In the genomic region with DNA sequence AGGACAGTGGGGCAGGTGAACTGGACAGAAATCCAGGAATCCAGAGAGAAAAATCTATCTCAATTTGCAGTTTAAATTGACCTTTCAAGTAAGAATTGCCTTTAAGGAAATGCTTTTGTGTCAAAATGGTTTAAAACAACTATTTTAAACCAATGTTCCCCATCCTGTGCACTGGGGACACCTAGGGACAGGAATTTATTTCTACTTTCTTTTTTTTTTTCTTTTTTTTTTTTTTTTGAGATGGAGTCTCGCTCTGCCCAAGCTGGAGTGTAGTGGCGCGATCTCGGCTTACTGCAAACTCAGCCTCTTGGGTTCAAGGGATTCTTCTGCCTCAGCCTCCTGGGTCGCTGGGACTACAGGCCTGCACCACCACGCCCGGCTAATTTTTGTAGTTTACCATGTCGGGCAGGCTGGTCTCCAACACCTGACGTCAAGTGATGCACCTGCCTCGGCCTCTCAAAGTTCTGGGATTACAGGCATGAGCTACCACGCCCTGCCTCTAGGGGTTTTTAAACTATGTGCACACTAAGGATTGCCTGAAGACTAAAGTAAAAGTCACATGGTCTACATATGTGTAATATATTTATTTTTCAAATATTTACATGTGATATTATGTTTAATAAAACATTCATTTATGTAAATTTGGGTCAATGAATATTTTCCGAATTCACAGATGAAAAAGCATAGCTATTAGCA, we compare ENCODE assay signal across 17 cellular contexts.
DNase-seq lines count a peak whose midpoint lies in the region; ATAC-seq and TF ChIP-seq lines count a peak whose summit lies in the region.
"Had no signal": no experiment of that assay in that cellular context is flagged by ENCODE, and none has a peak within 500 bp of the region (broad histone marks: within the 10 kb centered on the region; RNA-seq: fewer than 3 reads in every experiment).

No MANE protein-coding gene starts in this region.

- H3K23ac ChIP-seq in mesendoderm (ENCODE audit: low read length), result no peak overlapping the region

- no peak overlapping the region for H3K18ac ChIP-seq in mesendoderm (ENCODE audit: low read length)

- no peak overlapping the region for H2BK15ac ChIP-seq in mesendoderm (replicated peaks; ENCODE audit: low read depth)

- WGBS in mesendoderm (ENCODE audit: extremely low coverage, insufficient coverage, low lambda C conversion rate), result no CpG with 5 or more reads among the region's 12 CpGs

- no peak overlapping the region for H3K27ac ChIP-seq in brain microvascular endothelial cell
- no peak overlapping the region for H3K27ac ChIP-seq in mesendoderm (ENCODE audit: low read depth, low read length)
- H3K27ac ChIP-seq: BLaER1, tibial nerve had no signal

- no peak overlapping the region for H2AK5ac ChIP-seq in mesendoderm (ENCODE audit: low read length)

- no peak for TF ChIP-seq EP300 in Ishikawa (IDR thresholded peaks at IDR 0.05; ENCODE audit: borderline replicate concordance)

- H2BK5ac ChIP-seq in mesendoderm (ENCODE audit: low read length), result no peak overlapping the region

- in situ Hi-C loops in brain microvascular endothelial cell (cut with HindIII; ENCODE audit: low pct_ligation_motif_present, low sequenced_read_pairs), result no loop called here

- peak overlapping the region; percentile 24 for H3K4me3 Mint-ChIP-seq in Caco-2 (ENCODE audit: unreplicated experiment)
- no peak overlapping the region for H3K4me3 Mint-ChIP-seq in activated CD4-positive, alpha-beta memory T cell treated with anti-CD3 and anti-CD28 coated beads for 36 hours
- H3K4me3 Mint-ChIP-seq: activated naive CD8-positive, alpha-beta T cell treated with anti-CD3 and anti-CD28 coated beads, Interleukin-2, amount 10 ng/mL, durations not matched to agents 7 days and 5 days; activated T-cell treated with anti-CD3 and anti-CD28 coated beads, Interleukin-2, amount 50 U/mL, for 24 hours; stimulated activated memory B cell treated with anti-CD40 and anti-IgM and Interleukin-4, amounts not matched to agents 10 μg/mL and 1 μg/mL and 100 μg/mL, for 72 hours had no signal

- H3K36me3 ChIP-seq in Caco-2 (ENCODE audit: control insufficient read depth, insufficient read depth, low read length) (no peaks in the 10 kb centered on the region), brain microvascular endothelial cell (replicated peaks) (no peaks in the 10 kb centered on the region), mesendoderm (ENCODE audit: control insufficient read depth, insufficient read depth, low read length) (no peaks in the 10 kb centered on the region)
- H3K36me3 ChIP-seq: BLaER1, tibial nerve had no signal

- no peak overlapping the region for H2BK120ac ChIP-seq in mesendoderm (ENCODE audit: low read depth, low read length)

- H3K56ac ChIP-seq in mesendoderm (ENCODE audit: low read length), result no peak overlapping the region

- CTCF ChIA-PET in Caco-2 (lab: Charles Lee), result no interaction called here
- CTCF ChIA-PET in activated CD4-positive, alpha-beta memory T cell treated with anti-CD3 and anti-CD28 coated beads for 36 hours (lab: Charles Lee), result no interaction called here

- H3K79me2 ChIP-seq in mesendoderm (ENCODE audit: control insufficient read depth, insufficient read depth, low read length), result no peaks in the 10 kb centered on the region

- H3K27me3 ChIP-seq in Caco-2 (replicated peaks; ENCODE audit: control insufficient read depth, insufficient read depth, low read length) (no peaks in the 10 kb centered on the region), brain microvascular endothelial cell (replicated peaks) (no peaks in the 10 kb centered on the region), mesendoderm (ENCODE audit: insufficient read depth, low read length, poor library complexity) (no peaks in the 10 kb centered on the region)
- H3K27me3 ChIP-seq: BLaER1, tibial nerve had no signal

- H3K79me1 ChIP-seq in mesendoderm (ENCODE audit: low read length), result no peaks in the 10 kb centered on the region

- no peaks in the 10 kb centered on the region for H3K27me3 Mint-ChIP-seq in Caco-2 (ENCODE audit: insufficient read depth, unreplicated experiment)
- H3K27me3 Mint-ChIP-seq in activated CD4-positive, alpha-beta memory T cell treated with anti-CD3 and anti-CD28 coated beads for 36 hours, result no peaks in the 10 kb centered on the region
- H3K27me3 Mint-ChIP-seq: activated naive CD8-positive, alpha-beta T cell treated with anti-CD3 and anti-CD28 coated beads, Interleukin-2, amount 10 ng/mL, durations not matched to agents 7 days and 5 days; activated T-cell treated with anti-CD3 and anti-CD28 coated beads, Interleukin-2, amount 50 U/mL, for 24 hours; stimulated activated memory B cell treated with anti-CD40 and anti-IgM and Interleukin-4, amounts not matched to agents 10 μg/mL and 1 μg/mL and 100 μg/mL, for 72 hours had no signal

- POLR2A ChIA-PET in Caco-2 (lab: Charles Lee), result no interaction called here
- POLR2A ChIA-PET in activated CD4-positive, alpha-beta memory T cell treated with anti-CD3 and anti-CD28 coated beads for 36 hours (lab: Charles Lee), result no interaction called here

- no peak overlapping the region for H3K4ac ChIP-seq in mesendoderm (ENCODE audit: low read depth, low read length)

- TF ChIP-seq RAD21 in Ishikawa (IDR thresholded peaks at IDR 0.05; ENCODE audit: low read depth), result 0 out of 2 replicates have a peak, but pooled peaks have one; percentile 4

- H3K4me3 ChIP-seq in Caco-2 (ENCODE audit: low read depth, low read length) (no peak overlapping the region), brain microvascular endothelial cell (ENCODE audit: low read depth, low read length) (no peak overlapping the region), mesendoderm (ENCODE audit: low read length) (no peak overlapping the region)
- H3K4me3 ChIP-seq: BLaER1, tibial nerve had no signal

- H3K4me1 ChIP-seq in Caco-2 (no peaks in the 10 kb centered on the region), mesendoderm (ENCODE audit: control insufficient read depth, low read depth, low read length) (no peaks in the 10 kb centered on the region)
- H3K4me1 ChIP-seq: BLaER1, tibial nerve had no signal

- H4K8ac ChIP-seq in mesendoderm (ENCODE audit: low read depth, low read length), result no peak overlapping the region

- H3K9me3 ChIP-seq in Caco-2, result no peaks in the 10 kb centered on the region
- H3K9me3 ChIP-seq: BLaER1 had no signal

- intact Hi-C loops in Caco-2 (cut with micrococcal nuclease; ENCODE audit: unreplicated experiment), result no loop called here
- intact Hi-C loops in activated CD4-positive, alpha-beta memory T cell treated with anti-CD3 and anti-CD28 coated beads for 36 hours (cut with micrococcal nuclease), result no loop called here

- no peak overlapping the region for H3K27ac Mint-ChIP-seq in Caco-2 (ENCODE audit: unreplicated experiment)
- no peak overlapping the region for H3K27ac Mint-ChIP-seq in activated CD4-positive, alpha-beta memory T cell treated with anti-CD3 and anti-CD28 coated beads for 36 hours
- H3K27ac Mint-ChIP-seq: activated naive CD8-positive, alpha-beta T cell treated with anti-CD3 and anti-CD28 coated beads, Interleukin-2, amount 10 ng/mL, durations not matched to agents 7 days and 5 days; activated T-cell treated with anti-CD3 and anti-CD28 coated beads, Interleukin-2, amount 50 U/mL, for 24 hours; stimulated activated memory B cell treated with anti-CD40 and anti-IgM and Interleukin-4, amounts not matched to agents 10 μg/mL and 1 μg/mL and 100 μg/mL, for 72 hours had no signal

- peak; percentile 14 to 31 for TF ChIP-seq CTCF in Caco-2 (IDR thresholded peaks at IDR 0.05; ENCODE audit: insufficient read depth in 1 of 2, low read depth in 1 of 2, low read length in 1 of 2, severe bottlenecking in 1 of 2, unreplicated experiment in 1 of 2)
- peak; percentile 12 for TF ChIP-seq CTCF in brain microvascular endothelial cell (IDR thresholded peaks at IDR 0.05; ENCODE audit: low read depth, low read length, missing control alignments)

- no peak for ATAC-seq in HG03571 (IDR thresholded peaks at IDR 0.05; ENCODE audit: unreplicated experiment)
- ATAC-seq: stimulated activated memory B cell treated with anti-CD40 and anti-IgM and Interleukin-4, amounts not matched to agents 10 μg/mL and 1 μg/mL and 100 μg/mL, for 72 hours had no signal

- BruUV-seq in Caco-2 (replicated peaks; lab: Mats Ljungman, UMichigan), result no TSS peak

- no peak overlapping the region for H3K9ac ChIP-seq in mesendoderm (ENCODE audit: low read length)
- H3K9ac ChIP-seq: BLaER1 had no signal

- no peak overlapping the region for H4K5ac ChIP-seq in mesendoderm (ENCODE audit: low read length)

- no peak overlapping the region for H3K4me2 ChIP-seq in mesendoderm (ENCODE audit: low read length)
- H3K4me2 ChIP-seq: BLaER1 had no signal

- no peaks in the 10 kb centered on the region for H3K9me3 Mint-ChIP-seq in Caco-2 (ENCODE audit: unreplicated experiment)
- H3K9me3 Mint-ChIP-seq in activated CD4-positive, alpha-beta memory T cell treated with anti-CD3 and anti-CD28 coated beads for 36 hours, result peaks cover 11% of the 10 kb centered on the region

- peak; percentile 34 to 44 for DNase-seq in Caco-2
- DNase-seq in brain microvascular endothelial cell, result no peak
- peak; percentile 46 for DNase-seq in mesendoderm
- no peak for DNase-seq in DMS79 (lab: John Stamatoyannopoulos, UW)
- no peak for DNase-seq in NCI-H1694 treated with DMSO at 0.1 percent for 48 hours (lab: John Stamatoyannopoulos, UW)
- DNase-seq in activated CD4-positive, alpha-beta memory T cell treated with anti-CD3 and anti-CD28 coated beads for 36 hours, result no peak
- DNase-seq: activated naive CD8-positive, alpha-beta T cell treated with anti-CD3 and anti-CD28 coated beads, Interleukin-2, amount 10 ng/mL, durations not matched to agents 7 days and 5 days; activated T-cell treated with anti-CD3 and anti-CD28 coated beads, Interleukin-2, amount 50 U/mL, for 24 hours; Karpas-422; NCI-H1436 treated with DMSO at 0.1 percent for 48 hours; NCI-H446; small intestine had no signal

- H3K4me1 Mint-ChIP-seq in Caco-2 (ENCODE audit: low read depth, unreplicated experiment), result no peaks in the 10 kb centered on the region
- no peaks in the 10 kb centered on the region for H3K4me1 Mint-ChIP-seq in activated CD4-positive, alpha-beta memory T cell treated with anti-CD3 and anti-CD28 coated beads for 36 hours (ENCODE audit: low read depth)
- H3K4me1 Mint-ChIP-seq: activated naive CD8-positive, alpha-beta T cell treated with anti-CD3 and anti-CD28 coated beads, Interleukin-2, amount 10 ng/mL, durations not matched to agents 7 days and 5 days; stimulated activated memory B cell treated with anti-CD40 and anti-IgM and Interleukin-4, amounts not matched to agents 10 μg/mL and 1 μg/mL and 100 μg/mL, for 72 hours had no signal

- no peaks in the 10 kb centered on the region for H3K36me3 Mint-ChIP-seq in Caco-2 (ENCODE audit: insufficient read depth, unreplicated experiment)
- H3K36me3 Mint-ChIP-seq in activated CD4-positive, alpha-beta memory T cell treated with anti-CD3 and anti-CD28 coated beads for 36 hours, result no peaks in the 10 kb centered on the region
- H3K36me3 Mint-ChIP-seq: activated naive CD8-positive, alpha-beta T cell treated with anti-CD3 and anti-CD28 coated beads, Interleukin-2, amount 10 ng/mL, durations not matched to agents 7 days and 5 days; stimulated activated memory B cell treated with anti-CD40 and anti-IgM and Interleukin-4, amounts not matched to agents 10 μg/mL and 1 μg/mL and 100 μg/mL, for 72 hours had no signal

TF ChIP-seq in Ishikawa, 13 proteins besides CTCF, POLR2A, EP300 and RAD21:
- TF ChIP-seq TEAD4 (IDR thresholded peaks at IDR 0.05), result peak; percentile 57
- TF ChIP-seq CEBPB (IDR thresholded peaks at IDR 0.05), result no peak
TF ChIP-seq in Ishikawa: peak in this region for 1.

Comparison
In these comparisons a context has a peak if more than half of its experiments do, and no peak if none do; other contexts are left out.
1. DNase-seq: peak in Caco-2 (2 of 2) and mesendoderm (single experiment); none in brain microvascular endothelial cell (single experiment), DMS79 (single experiment), NCI-H1694 treated with DMSO at 0.1 percent for 48 hours (single experiment) and activated CD4-positive, alpha-beta memory T cell treated with anti-CD3 and anti-CD28 coated beads for 36 hours (single experiment).